12 cellular contexts compared by ENCODE assay signal in the genomic region with DNA sequence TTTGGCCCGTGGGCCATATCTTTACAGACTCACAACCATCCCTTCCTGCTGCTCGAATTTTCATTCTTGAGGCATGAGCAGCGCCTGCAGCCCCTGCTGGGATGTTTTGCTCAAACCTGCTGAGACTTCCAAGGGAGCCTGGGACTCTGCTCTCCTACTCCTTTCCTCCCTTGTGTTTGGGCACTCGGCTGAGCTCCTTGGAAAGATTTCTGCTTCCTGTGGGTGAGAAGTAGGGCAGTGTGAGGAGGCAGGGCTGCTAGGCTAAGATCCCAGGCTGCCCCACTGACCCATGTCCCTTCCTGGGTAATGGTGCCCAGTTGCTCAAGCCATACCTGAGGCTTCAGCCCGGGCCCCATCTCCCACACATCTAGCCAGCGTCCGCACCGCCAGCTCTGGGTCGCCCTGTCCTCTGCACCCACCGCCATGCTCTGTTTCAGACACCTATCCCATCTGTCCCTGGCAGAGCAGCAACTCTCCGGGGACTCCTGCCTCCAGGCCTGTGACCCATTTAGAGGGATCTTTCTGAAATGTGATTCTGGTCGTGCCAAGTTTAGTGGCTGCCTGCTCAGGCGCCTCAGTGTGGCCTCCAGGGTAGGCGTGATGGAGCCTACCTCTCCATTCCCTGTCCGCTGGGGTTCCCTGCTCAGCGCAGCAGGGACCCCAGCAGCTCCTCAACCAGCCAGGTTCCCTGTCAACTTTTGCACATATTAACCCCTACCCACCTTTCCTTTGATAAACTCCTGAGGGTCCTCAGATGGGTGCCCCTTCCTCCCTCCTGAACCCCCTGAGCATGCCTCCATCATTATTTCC.
DNase-seq lines count a peak whose midpoint lies in the region; ATAC-seq, FAIRE-seq and TF ChIP-seq lines count a peak whose summit lies in the region.
"Had no signal": no experiment of that assay in that cellular context is flagged by ENCODE, and none has a peak within 500 bp of the region (broad histone marks: within the 10 kb centered on the region; RNA-seq: fewer than 3 reads in every experiment).

No MANE protein-coding gene starts in this region.

- WGBS in hepatocyte (ENCODE audit: low lambda C conversion rate, missing lambda C conversion rate) = 89% methylated on average over 16 of the region's 16 CpGs
- WGBS in psoas muscle, 3 donors = 52 to 85% (median 55%) methylated on average over 16 of the region's 16 CpGs

- no peaks in the 10 kb centered on the region for H3K36me3 Mint-ChIP-seq in T-helper 17 cell (ENCODE audit: low read depth)

- no peak overlapping the region for H2AFZ ChIP-seq in hepatocyte

- DNase-seq in T-helper 17 cell (no peak), hepatocyte (ENCODE audit: low spot score) (no peak), psoas muscle (no peak), LoVo (ENCODE audit: low spot score) (no peak), DMS153 treated with DMSO at 0.1 percent for 48 hours (lab: John Stamatoyannopoulos, UW; ENCODE audit: unreplicated experiment) (no peak), lower lobe of right lung (no peak), D721Med (ENCODE audit: insufficient read length, low spot score) (no peak)
- DNase-seq: activated CD4-positive, alpha-beta T cell treated with anti-CD3 and anti-CD28 coated beads, Interleukin-2, amount 10 ng/mL, durations not matched to agents 7 days and 5 days; testis had no signal

- H4K20me1 ChIP-seq in hepatocyte (ENCODE audit: insufficient read depth, poor library complexity, severe bottlenecking) = no peaks in the 10 kb centered on the region

- no peak for TF ChIP-seq CTCF in HEK293 (tag by site-specific recombination; IDR thresholded peaks at IDR 0.05)
- TF ChIP-seq CTCF in hepatocyte (IDR thresholded peaks at IDR 0.05; ENCODE audit: poor library complexity) = no peak
- no peak for TF ChIP-seq CTCF in psoas muscle (IDR thresholded peaks at IDR 0.05)
- TF ChIP-seq CTCF in lower lobe of right lung (IDR thresholded peaks at IDR 0.05) = no peak
- no peak for TF ChIP-seq CTCF in D721Med (IDR thresholded peaks at IDR 0.05; ENCODE audit: insufficient read depth, missing control alignments)

- H3K9me2 ChIP-seq in hepatocyte (replicated peaks; ENCODE audit: insufficient read depth) = no peaks in the 10 kb centered on the region

- ATAC-seq in T-helper 17 cell (no peak), psoas muscle (peak; percentile 70 to 81 (median 78)), lower lobe of right lung (no peak)

- H3K36me3 ChIP-seq in HEK293 (ENCODE audit: control insufficient read depth in 2 of 2, insufficient read depth in 1 of 2, low read length in 2 of 2) (no peaks in the 10 kb centered on the region), hepatocyte (replicated peaks; ENCODE audit: insufficient read depth, low read depth) (no peaks in the 10 kb centered on the region), psoas muscle (ENCODE audit: insufficient read depth in 1 of 2, low read depth in 1 of 2) (no peaks in the 10 kb centered on the region), lower lobe of right lung (no peaks in the 10 kb centered on the region)
- H3K36me3 ChIP-seq: neutrophil had no signal

- H3K27me3 ChIP-seq in hepatocyte (no peaks in the 10 kb centered on the region), psoas muscle (ENCODE audit: insufficient read depth in 3 of 3, low read length in 2 of 3) (no peaks in the 10 kb centered on the region), lower lobe of right lung (ENCODE audit: low read depth) (no peaks in the 10 kb centered on the region)
- H3K27me3 ChIP-seq: testis had no signal

- H3K4me1 ChIP-seq in HEK293 (ENCODE audit: control insufficient read depth, insufficient read depth, low read length) = peaks cover 40% of the 10 kb centered on the region
- peaks cover 50% of the 10 kb centered on the region for H3K4me1 ChIP-seq in hepatocyte (ENCODE audit: insufficient read depth)
- peaks cover 59% of the 10 kb centered on the region for H3K4me1 ChIP-seq in psoas muscle
- peaks cover 5% of the 10 kb centered on the region for H3K4me1 ChIP-seq in lower lobe of right lung

- CTCF ChIA-PET in HEK293 (lab: Yijun Ruan, JAX) = interaction anchor here (0.6 to 2.2 kb wide), 7 partner anchors 12 to 312 kb away, joined by 3 to 9 read pairs (median 6); no protein-coding TSS in a partner anchor

- H3K27ac ChIP-seq in HEK293 (ENCODE audit: extremely low read depth, low read depth, low read length) (peak overlapping the region; percentile 3; the same call in 1 of the 2 replicates), hepatocyte (peak overlapping the region; percentile 66), psoas muscle (peak overlapping the region; percentile 85), lower lobe of right lung (no peak overlapping the region)
- H3K27ac ChIP-seq: neutrophil, testis had no signal

- peaks cover 20% of the 10 kb centered on the region for H3K4me1 Mint-ChIP-seq in T-helper 17 cell

- FAIRE-seq in D721Med (lab: Jason Lieb, UNC) = no peak

- intact Hi-C loops in psoas muscle (cut with DNase I) = no loop called here
- intact Hi-C loops in lower lobe of right lung (cut with DNase I) = no loop called here

- H3K27me3 Mint-ChIP-seq in T-helper 17 cell = no peaks in the 10 kb centered on the region
- H3K27me3 Mint-ChIP-seq: activated CD4-positive, alpha-beta T cell treated with anti-CD3 and anti-CD28 coated beads, Interleukin-2, amount 10 ng/mL, durations not matched to agents 7 days and 5 days had no signal

- H3K4me3 ChIP-seq in HEK293 (ENCODE audit: low read depth, low read length) = no peak overlapping the region
- H3K4me3 ChIP-seq in hepatocyte = no peak overlapping the region
- H3K4me3 ChIP-seq in psoas muscle = peak overlapping the region; percentile 28
- H3K4me3 ChIP-seq in lower lobe of right lung = no peak overlapping the region
- H3K4me3 ChIP-seq: testis had no signal

- H3K9me3 ChIP-seq in HEK293 (ENCODE audit: control insufficient read depth, insufficient read depth, low read depth, low read length) (no peaks in the 10 kb centered on the region), T-helper 17 cell (ENCODE audit: control insufficient read depth, low read length, poor library complexity, severe bottlenecking) (no peaks in the 10 kb centered on the region), hepatocyte (ENCODE audit: low read depth) (no peaks in the 10 kb centered on the region), psoas muscle (no peaks in the 10 kb centered on the region), lower lobe of right lung (no peaks in the 10 kb centered on the region)
- H3K9me3 ChIP-seq: neutrophil, testis had no signal

- peaks cover 44% of the 10 kb centered on the region for H3K79me2 ChIP-seq in hepatocyte

- H3K4me2 ChIP-seq in hepatocyte = no peak overlapping the region

- no peak overlapping the region for H3K4me3 Mint-ChIP-seq in T-helper 17 cell
- H3K4me3 Mint-ChIP-seq: activated CD4-positive, alpha-beta T cell treated with anti-CD3 and anti-CD28 coated beads, Interleukin-2, amount 10 ng/mL, durations not matched to agents 7 days and 5 days; T-helper 1 cell treated with Interleukin-12 subunit alpha and Interleukin-12 subunit beta and Interleukin-4 antibody, amounts not matched to agents 30 μg/mL and 1 μg/mL, for 36 hours had no signal

- POLR2A ChIA-PET in HEK293 (lab: Yijun Ruan, JAX) = interaction anchor here (0.6 kb wide), 1 partner anchor 31 kb away, joined by 3 read pairs; no protein-coding TSS in a partner anchor

- H3K27ac Mint-ChIP-seq in T-helper 17 cell = peak overlapping the region; percentile 9
- H3K27ac Mint-ChIP-seq: activated CD4-positive, alpha-beta T cell treated with anti-CD3 and anti-CD28 coated beads, Interleukin-2, amount 10 ng/mL, durations not matched to agents 7 days and 5 days; T-helper 1 cell treated with Interleukin-12 subunit alpha and Interleukin-12 subunit beta and Interleukin-4 antibody, amounts not matched to agents 30 μg/mL and 1 μg/mL, for 36 hours had no signal

TF ChIP-seq in HEK293, 187 proteins besides CTCF, POLR2A, EP300 and RAD21:
- TF ChIP-seq, protein P1, sequence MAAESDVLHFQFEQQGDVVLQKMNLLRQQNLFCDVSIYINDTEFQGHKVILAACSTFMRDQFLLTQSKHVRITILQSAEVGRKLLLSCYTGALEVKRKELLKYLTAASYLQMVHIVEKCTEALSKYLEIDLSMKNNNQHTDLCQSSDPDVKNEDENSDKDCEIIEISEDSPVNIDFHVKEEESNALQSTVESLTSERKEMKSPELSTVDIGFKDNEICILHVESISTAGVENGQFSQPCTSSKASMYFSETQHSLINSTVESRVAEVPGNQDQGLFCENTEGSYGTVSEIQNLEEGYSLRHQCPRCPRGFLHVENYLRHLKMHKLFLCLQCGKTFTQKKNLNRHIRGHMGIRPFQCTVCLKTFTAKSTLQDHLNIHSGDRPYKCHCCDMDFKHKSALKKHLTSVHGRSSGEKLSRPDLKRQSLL (tag by site-specific recombination; IDR thresholded peaks at IDR 0.05) = peak; percentile 71; the same call in 1 of the 2 replicates
- TF ChIP-seq ZNF121 (tag by site-specific recombination; IDR thresholded peaks at IDR 0.05) (no peak), ZIC2 (tag by site-specific recombination; IDR thresholded peaks at IDR 0.05) (peak; percentile 92), ZXDB (tag by site-specific recombination; IDR thresholded peaks at IDR 0.05) (peak; percentile 62), WT1 (tag by site-specific recombination; IDR thresholded peaks at IDR 0.05) (no peak)
- TF ChIP-seq, protein P2, sequence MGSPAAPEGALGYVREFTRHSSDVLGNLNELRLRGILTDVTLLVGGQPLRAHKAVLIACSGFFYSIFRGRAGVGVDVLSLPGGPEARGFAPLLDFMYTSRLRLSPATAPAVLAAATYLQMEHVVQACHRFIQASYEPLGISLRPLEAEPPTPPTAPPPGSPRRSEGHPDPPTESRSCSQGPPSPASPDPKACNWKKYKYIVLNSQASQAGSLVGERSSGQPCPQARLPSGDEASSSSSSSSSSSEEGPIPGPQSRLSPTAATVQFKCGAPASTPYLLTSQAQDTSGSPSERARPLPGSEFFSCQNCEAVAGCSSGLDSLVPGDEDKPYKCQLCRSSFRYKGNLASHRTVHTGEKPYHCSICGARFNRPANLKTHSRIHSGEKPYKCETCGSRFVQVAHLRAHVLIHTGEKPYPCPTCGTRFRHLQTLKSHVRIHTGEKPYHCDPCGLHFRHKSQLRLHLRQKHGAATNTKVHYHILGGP (tag by site-specific recombination; IDR thresholded peaks at IDR 0.05) = no peak
- TF ChIP-seq, protein P3, sequence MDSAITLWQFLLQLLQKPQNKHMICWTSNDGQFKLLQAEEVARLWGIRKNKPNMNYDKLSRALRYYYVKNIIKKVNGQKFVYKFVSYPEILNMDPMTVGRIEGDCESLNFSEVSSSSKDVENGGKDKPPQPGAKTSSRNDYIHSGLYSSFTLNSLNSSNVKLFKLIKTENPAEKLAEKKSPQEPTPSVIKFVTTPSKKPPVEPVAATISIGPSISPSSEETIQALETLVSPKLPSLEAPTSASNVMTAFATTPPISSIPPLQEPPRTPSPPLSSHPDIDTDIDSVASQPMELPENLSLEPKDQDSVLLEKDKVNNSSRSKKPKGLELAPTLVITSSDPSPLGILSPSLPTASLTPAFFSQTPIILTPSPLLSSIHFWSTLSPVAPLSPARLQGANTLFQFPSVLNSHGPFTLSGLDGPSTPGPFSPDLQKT (IDR thresholded peaks at IDR 0.05; ENCODE audit: borderline replicate concordance, low read depth, low read length) = no peak

Comparison
In these comparisons a context has a peak if more than half of its experiments do, and no peak if none do; other contexts are left out.
1. ATAC-seq: peak in psoas muscle (4 of 4); none in T-helper 17 cell (single experiment) and lower lobe of right lung (0 of 2).